8 cellular contexts compared by ENCODE assay signal in the genomic region with DNA sequence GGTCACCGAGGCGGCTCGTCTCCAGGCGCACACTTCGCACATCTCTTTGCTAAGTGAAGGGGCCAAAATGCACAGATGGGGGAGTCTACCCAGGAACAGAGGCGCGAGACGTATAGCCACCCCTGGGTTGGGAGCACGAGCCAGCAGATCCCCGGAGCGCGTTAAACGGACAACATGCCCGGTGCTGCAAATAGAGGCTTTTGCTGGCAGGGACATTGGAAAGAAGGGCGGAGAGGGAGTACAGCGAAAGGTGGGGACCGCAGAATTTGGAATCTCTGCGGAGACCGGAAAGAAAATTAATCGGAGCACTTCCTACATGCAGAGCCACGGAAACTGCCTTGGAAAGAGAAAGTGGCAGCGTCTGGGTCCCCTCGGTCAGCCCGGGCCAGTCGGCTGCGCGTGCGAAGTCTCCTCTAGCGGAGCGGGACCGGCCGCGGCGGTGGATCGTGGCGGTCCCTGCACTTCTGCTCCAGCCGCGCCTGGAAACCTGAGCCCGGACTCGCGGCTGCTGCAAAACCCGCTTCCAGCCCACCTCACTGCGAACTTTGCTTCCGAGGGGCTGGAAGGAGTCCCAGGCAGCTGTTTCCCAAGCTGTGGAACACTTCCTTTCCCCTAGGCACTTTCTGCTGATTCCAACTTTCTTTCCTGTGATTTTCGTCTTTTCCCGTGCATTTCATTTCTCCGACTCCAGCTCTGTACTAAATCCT. TPM values are rescaled to one million over a fixed set of nuclear protein-coding genes. Genes with fewer than 3 reads are reported as not detected.
A peak's percentile ranks its signal among the peaks of the same experiment; 100 is the strongest.
DNase-seq lines count a peak whose midpoint lies in the region; ATAC-seq and TF ChIP-seq lines count a peak whose summit lies in the region.

No MANE protein-coding gene starts in this region.

- H3K4me3 ChIP-seq in DND-41 (ENCODE audit: low read depth in 1 of 2, low read length in 2 of 2) (peak overlapping the region; percentile 85 to 94), HL-60 (replicated peaks; ENCODE audit: insufficient read depth, low read length) (peak overlapping the region; percentile 61), kidney epithelial cell (ENCODE audit: low read depth, low read length) (peak overlapping the region; percentile 76)

- peak overlapping the region; percentile 88 for H3K4me2 ChIP-seq in DND-41 (ENCODE audit: insufficient read depth, low read length)

- H3K4me1 ChIP-seq in DND-41 (ENCODE audit: insufficient read depth, low read length): peaks cover 37% of the 10 kb centered on the region

- H3K27ac ChIP-seq in DND-41 (ENCODE audit: low read length): peak overlapping the region; percentile 83
- H3K27ac ChIP-seq in HL-60 (replicated peaks): no peak overlapping the region

- no peaks in the 10 kb centered on the region for H3K9me3 ChIP-seq in DND-41 (ENCODE audit: insufficient read depth, low read length, severe bottlenecking)

- ATAC-seq in DND-41 (ENCODE audit: insufficient read depth, low read depth) (peak; percentile 54), GM21381 (IDR thresholded peaks at IDR 0.05; ENCODE audit: unreplicated experiment) (peak; percentile 40)

- peak overlapping the region; percentile 84 for H3K9ac ChIP-seq in DND-41 (ENCODE audit: low read depth, low read length)

- H3K79me2 ChIP-seq in DND-41 (ENCODE audit: insufficient read depth, low read length): no peaks in the 10 kb centered on the region

- H4K20me1 ChIP-seq in DND-41 (ENCODE audit: insufficient read depth, low read length): no peaks in the 10 kb centered on the region

- DNase-seq in DND-41 (peak; percentile 59), HL-60 (ENCODE audit: low read depth in 1 of 2, low spot score in 1 of 2) (peak in 1 of 2 experiments; percentile 20), SK-N-DZ (ENCODE audit: low spot score) (peak; percentile 65), cerebellum (ENCODE audit: low spot score) (peak; percentile 38), kidney epithelial cell (ENCODE audit: low read depth) (no peak), 8988T (no peak)
- peak; percentile 2 to 15 for DNase-seq in stimulated activated CD4-positive, alpha-beta T cell treated with anti-CD3 and anti-CD28 coated beads, Interleukin-12 subunit alpha, Interleukin-12 subunit beta, amount 100 ng/mL, for 24 hours (ENCODE audit: low read depth in 2 of 2)

- H3K36me3 ChIP-seq in DND-41 (ENCODE audit: insufficient read depth, low read length) (no peaks in the 10 kb centered on the region), kidney epithelial cell (ENCODE audit: control insufficient read depth, insufficient read depth, low read length) (no peaks in the 10 kb centered on the region)

- no peak for TF ChIP-seq CTCF in DND-41 (IDR thresholded peaks at IDR 0.05; ENCODE audit: borderline replicate concordance, extremely low read depth, low read length, poor library complexity, severe bottlenecking)
- no peak for TF ChIP-seq CTCF in HL-60 (IDR thresholded peaks at IDR 0.05; ENCODE audit: insufficient read depth, low read length)
- no peak for TF ChIP-seq CTCF in kidney epithelial cell (IDR thresholded peaks at IDR 0.05; ENCODE audit: insufficient read depth, low read length, poor library complexity, severe bottlenecking)

- peaks cover 7% of the 10 kb centered on the region for H3K27me3 ChIP-seq in DND-41 (ENCODE audit: insufficient read depth, low read length, poor library complexity)
- H3K27me3 ChIP-seq in HL-60 (ENCODE audit: insufficient read depth, poor library complexity, severe bottlenecking): peaks cover 56% of the 10 kb centered on the region
- H3K27me3 ChIP-seq in kidney epithelial cell (ENCODE audit: control insufficient read depth, insufficient read depth, low read length): no peaks in the 10 kb centered on the region

- peak overlapping the region; percentile 98 for H2AFZ ChIP-seq in DND-41 (ENCODE audit: low read depth, low read length)

RNA-seq across cellular contexts. Expression of gene PCDH9, which starts 0.8 kb away (rescaled TPM):
- 1.8 and 2.1 TPM in 2 replicates for polyA plus RNA-seq in SK-N-DZ (2014; cell fraction: cytosol; rRNA removed)
- 2.2 and 2.8 TPM in 2 replicates for polyA plus RNA-seq in SK-N-DZ (2014; cell fraction: nucleus; rRNA removed)
- total RNA-seq in cerebellum (131 TPM), kidney epithelial cell (0.34 and 0.75 TPM in 2 replicates)

Comparison
In these comparisons a context has a peak if more than half of its experiments do, and no peak if none do; other contexts are left out.
1. DNase-seq: peak in DND-41 (single experiment), SK-N-DZ (single experiment), cerebellum (single experiment) and stimulated activated CD4-positive, alpha-beta T cell treated with anti-CD3 and anti-CD28 coated beads, Interleukin-12 subunit alpha, Interleukin-12 subunit beta, amount 100 ng/mL, for 24 hours (2 of 2); none in kidney epithelial cell (single experiment) and 8988T (single experiment).
2. RNA of gene PCDH9, which starts 0.8 kb away (total RNA-seq): 131 TPM in cerebellum (single experiment); 0.34 to 0.75 TPM in kidney epithelial cell; every median in the first group is over 10 times any median in the second.
3. Peak in every context shown above with its lines, with median percentiles within 50 percentile points of each other: H3K4me3 ChIP-seq.